In the genomic region with DNA sequence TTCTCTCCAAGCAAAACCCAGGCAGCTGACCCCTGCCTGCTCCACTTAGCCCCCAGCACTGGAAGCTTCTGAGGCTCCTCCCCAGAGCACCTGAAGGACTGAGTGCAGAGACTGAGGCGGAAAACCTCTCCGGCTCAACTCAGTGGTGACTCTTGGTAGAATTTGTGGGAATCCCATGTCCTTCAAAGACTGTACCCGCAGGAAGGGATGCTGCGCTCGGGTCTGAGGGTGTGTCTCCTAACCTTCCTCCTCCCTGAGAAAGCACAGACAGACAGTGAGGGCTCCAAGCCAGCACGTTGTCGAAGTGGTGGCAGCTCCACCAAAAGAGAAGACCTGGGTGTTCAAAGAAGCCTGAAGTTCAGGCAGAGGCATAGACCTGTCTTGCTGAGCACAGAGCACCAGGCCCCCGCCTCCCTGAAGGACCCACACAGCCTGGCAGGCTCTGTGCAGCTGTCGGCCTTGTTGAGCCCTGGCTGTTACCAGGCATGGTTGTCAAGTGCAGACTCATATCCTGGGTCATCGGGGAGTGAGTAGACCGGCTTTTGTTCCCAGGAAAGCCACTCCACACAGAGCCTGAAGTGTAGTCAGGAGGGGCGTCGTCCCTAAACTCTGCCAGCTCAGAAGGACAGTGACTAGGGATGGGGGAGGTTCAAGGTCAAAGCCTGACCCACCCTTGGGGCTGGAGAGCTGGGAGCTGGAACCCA, we compare ENCODE assay signal across 22 cellular contexts. TPM values are rescaled to one million over a fixed set of nuclear protein-coding genes. Genes with fewer than 3 reads are reported as not detected.
"Had no signal": no experiment of that assay in that cellular context is flagged by ENCODE, and none has a peak within 500 bp of the region (broad histone marks: within the 10 kb centered on the region; RNA-seq: fewer than 3 reads in every experiment).

No MANE protein-coding gene starts in this region.

- H3K27ac Mint-ChIP-seq: activated B cell treated with CpG ODN at 0.5 μM for 24 hours; activated CD4-positive, alpha-beta memory T cell treated with anti-CD3 and anti-CD28 coated beads, Interleukin-2, amount 10 ng/mL, durations not matched to agents 7 days and 5 days; activated CD8-positive, alpha-beta memory T cell treated with anti-CD3 and anti-CD28 coated beads, Interleukin-2, amount 10 ng/mL, durations not matched to agents 7 days and 5 days; activated naive CD8-positive, alpha-beta T cell treated with anti-CD3 and anti-CD28 coated beads, Interleukin-2, amount 10 ng/mL, durations not matched to agents 7 days and 5 days; natural killer cell; stimulated activated naive B cell treated with anti-CD40 and anti-IgM and Interleukin-4, amounts not matched to agents 10 μg/mL and 1 μg/mL and 100 μg/mL, for 72 hours had no signal

- H3K27me3 Mint-ChIP-seq: activated CD4-positive, alpha-beta memory T cell treated with anti-CD3 and anti-CD28 coated beads, Interleukin-2, amount 10 ng/mL, durations not matched to agents 7 days and 5 days; activated CD8-positive, alpha-beta memory T cell treated with anti-CD3 and anti-CD28 coated beads, Interleukin-2, amount 10 ng/mL, durations not matched to agents 7 days and 5 days had no signal

- H3K4me3 ChIP-seq: body of pancreas, hepatocyte, lower lobe of right lung, spleen had no signal

- H3K27me3 ChIP-seq: body of pancreas, hepatocyte, neutrophil had no signal

- H3K4me3 Mint-ChIP-seq: activated B cell treated with CpG ODN at 0.5 μM for 24 hours; activated CD4-positive, alpha-beta memory T cell treated with anti-CD3 and anti-CD28 coated beads, Interleukin-2, amount 10 ng/mL, durations not matched to agents 7 days and 5 days; activated CD8-positive, alpha-beta memory T cell treated with anti-CD3 and anti-CD28 coated beads, Interleukin-2, amount 10 ng/mL, durations not matched to agents 7 days and 5 days; activated naive CD8-positive, alpha-beta T cell treated with anti-CD3 and anti-CD28 coated beads, Interleukin-2, amount 10 ng/mL, durations not matched to agents 7 days and 5 days; natural killer cell; stimulated activated naive B cell treated with anti-CD40 and anti-IgM and Interleukin-4, amounts not matched to agents 10 μg/mL and 1 μg/mL and 100 μg/mL, for 72 hours had no signal

- FAIRE-seq: islet of Langerhans, TTC549 had no signal

- H3K4me1 Mint-ChIP-seq: activated B cell treated with CpG ODN at 0.5 μM for 24 hours; activated CD4-positive, alpha-beta memory T cell treated with anti-CD3 and anti-CD28 coated beads, Interleukin-2, amount 10 ng/mL, durations not matched to agents 7 days and 5 days; activated CD8-positive, alpha-beta memory T cell treated with anti-CD3 and anti-CD28 coated beads, Interleukin-2, amount 10 ng/mL, durations not matched to agents 7 days and 5 days; activated naive CD8-positive, alpha-beta T cell treated with anti-CD3 and anti-CD28 coated beads, Interleukin-2, amount 10 ng/mL, durations not matched to agents 7 days and 5 days; natural killer cell; stimulated activated naive B cell treated with anti-CD40 and anti-IgM and Interleukin-4, amounts not matched to agents 10 μg/mL and 1 μg/mL and 100 μg/mL, for 72 hours had no signal

- H3K9me3 Mint-ChIP-seq: activated B cell treated with CpG ODN at 0.5 μM for 24 hours; activated CD4-positive, alpha-beta memory T cell treated with anti-CD3 and anti-CD28 coated beads, Interleukin-2, amount 10 ng/mL, durations not matched to agents 7 days and 5 days; activated naive CD8-positive, alpha-beta T cell treated with anti-CD3 and anti-CD28 coated beads, Interleukin-2, amount 10 ng/mL, durations not matched to agents 7 days and 5 days; natural killer cell had no signal

- H3K27ac ChIP-seq: body of pancreas, hepatocyte, lower lobe of right lung, neutrophil, spleen had no signal

- DNase-seq: activated B cell treated with CpG ODN at 0.5 μM for 24 hours; activated CD4-positive, alpha-beta memory T cell treated with anti-CD3 and anti-CD28 coated beads, Interleukin-2, amount 10 ng/mL, durations not matched to agents 7 days and 5 days; activated CD4-positive, alpha-beta T cell treated with anti-CD3 and anti-CD28 coated beads for 48 hours; activated CD8-positive, alpha-beta memory T cell treated with anti-CD3 and anti-CD28 coated beads, Interleukin-2, amount 10 ng/mL, durations not matched to agents 7 days and 5 days; activated naive CD4-positive, alpha-beta T cell treated with Interleukin-2 at 50 U/mL for 16 hours; activated naive CD8-positive, alpha-beta T cell treated with anti-CD3 and anti-CD28 coated beads, Interleukin-2, amount 10 ng/mL, durations not matched to agents 7 days and 5 days; amygdala; body of pancreas; lower lobe of right lung; natural killer cell; spleen; stimulated activated naive B cell treated with anti-CD40 and anti-IgM and Interleukin-4, amounts not matched to agents 10 μg/mL and 1 μg/mL and 100 μg/mL, for 72 hours had no signal

- H3K36me3 ChIP-seq: lower lobe of right lung, neutrophil, spleen had no signal

- H3K4me1 ChIP-seq: body of pancreas, lower lobe of right lung, spleen had no signal

- H3K36me3 Mint-ChIP-seq: activated CD8-positive, alpha-beta memory T cell treated with anti-CD3 and anti-CD28 coated beads, Interleukin-2, amount 10 ng/mL, durations not matched to agents 7 days and 5 days; activated naive CD8-positive, alpha-beta T cell treated with anti-CD3 and anti-CD28 coated beads, Interleukin-2, amount 10 ng/mL, durations not matched to agents 7 days and 5 days; natural killer cell; stimulated activated naive B cell treated with anti-CD40 and anti-IgM and Interleukin-4, amounts not matched to agents 10 μg/mL and 1 μg/mL and 100 μg/mL, for 72 hours had no signal

- H3K9me3 ChIP-seq: body of pancreas, lower lobe of right lung, neutrophil, spleen had no signal

RNA-seq across cellular contexts. Expression of gene CSMD2, which starts 36.7 kb away (rescaled TPM):
- total RNA-seq: activated B cell treated with CpG ODN at 0.5 μM for 24 hours; activated CD4-positive, alpha-beta memory T cell treated with anti-CD3 and anti-CD28 coated beads, Interleukin-2, amount 10 ng/mL, durations not matched to agents 7 days and 5 days; activated CD8-positive, alpha-beta memory T cell treated with anti-CD3 and anti-CD28 coated beads, Interleukin-2, amount 10 ng/mL, durations not matched to agents 7 days and 5 days; activated naive CD8-positive, alpha-beta T cell treated with anti-CD3 and anti-CD28 coated beads, Interleukin-2, amount 10 ng/mL, durations not matched to agents 7 days and 5 days; natural killer cell; T-helper 2 cell treated with Interferon-gamma antibody and Interleukin-4, amounts not matched to agents 100 ng/mL and 5 ng/mL, for 36 hours had no signal

RNA-seq across cellular contexts. Expression of gene C1orf94, which starts 48.4 kb away (rescaled TPM):
- total RNA-seq: activated B cell treated with CpG ODN at 0.5 μM for 24 hours; activated CD4-positive, alpha-beta memory T cell treated with anti-CD3 and anti-CD28 coated beads, Interleukin-2, amount 10 ng/mL, durations not matched to agents 7 days and 5 days; activated CD8-positive, alpha-beta memory T cell treated with anti-CD3 and anti-CD28 coated beads, Interleukin-2, amount 10 ng/mL, durations not matched to agents 7 days and 5 days; activated naive CD8-positive, alpha-beta T cell treated with anti-CD3 and anti-CD28 coated beads, Interleukin-2, amount 10 ng/mL, durations not matched to agents 7 days and 5 days; body of pancreas; cardiac septum; dermis microvascular lymphatic vessel endothelial cell; glomerular endothelial cell; hepatocyte; lower lobe of right lung; natural killer cell; renal cortical epithelial cell; spleen; T-helper 2 cell treated with Interferon-gamma antibody and Interleukin-4, amounts not matched to agents 100 ng/mL and 5 ng/mL, for 36 hours; ureter had no signal
